In the genomic region with DNA sequence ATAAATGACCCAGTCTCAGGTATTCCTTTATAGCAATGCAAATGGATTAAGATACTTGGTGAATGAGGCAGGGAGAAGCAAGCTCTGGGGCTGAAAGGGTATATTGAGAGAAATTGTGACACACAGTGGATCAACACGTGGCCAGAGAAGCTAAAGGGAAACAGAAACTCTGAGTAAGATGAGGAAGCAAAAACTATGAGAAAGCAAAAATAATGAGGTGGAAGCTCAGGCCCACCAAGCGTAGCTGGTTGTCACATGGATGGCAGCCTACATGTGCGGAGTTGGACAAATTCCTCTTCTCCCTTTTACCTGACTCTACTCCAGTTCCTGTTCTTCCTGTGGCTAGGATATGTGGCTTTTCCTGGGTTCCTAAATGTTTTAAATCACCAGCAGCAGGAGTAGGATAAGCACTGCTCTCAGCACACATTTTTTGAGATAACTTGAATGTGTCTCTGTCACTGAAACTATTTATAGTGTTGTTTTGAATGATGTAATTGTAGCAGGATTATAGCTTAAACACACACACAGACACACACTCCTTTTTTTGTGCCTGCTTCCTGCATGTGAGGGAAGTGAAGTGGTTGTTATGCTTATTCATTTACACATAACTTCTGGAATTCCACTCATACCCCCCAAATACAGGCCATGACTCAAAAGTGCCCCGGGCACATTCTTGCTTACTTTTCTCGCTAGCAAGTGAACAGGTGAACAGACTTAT, we compare ENCODE assay signal across 8 cellular contexts. TPM values are rescaled to one million over a fixed set of nuclear protein-coding genes. Genes with fewer than 3 reads are reported as not detected.
DNase-seq lines count a peak whose midpoint lies in the region; ATAC-seq, FAIRE-seq and TF ChIP-seq lines count a peak whose summit lies in the region.

No MANE protein-coding gene starts in this region.

- no peaks in the 10 kb centered on the region for H3K36me3 Mint-ChIP-seq in activated naive CD4-positive, alpha-beta T cell treated with anti-CD3 and anti-CD28 coated beads, Interleukin-2, amount 50 U/mL, for 72 hours

- H3K9me3 ChIP-seq in K562 (replicated peaks; ENCODE audit: control insufficient read depth, insufficient read depth, low read depth, low read length) (no peaks in the 10 kb centered on the region), lower lobe of right lung (no peaks in the 10 kb centered on the region)

- POLR2A ChIA-PET in K562 (lab: Yijun Ruan, JAX), result interaction anchor here (1.1 to 1.8 kb wide), 2 partner anchors 10 to 31 kb away, joined by 3 to 6 read pairs; no protein-coding TSS in a partner anchor

- H3K27me3 ChIP-seq in K562 (ENCODE audit: control insufficient read depth in 2 of 2, insufficient read depth in 2 of 2, low read length in 2 of 2), result peaks cover 0 to 12% of the 10 kb centered on the region in 2 experiments; a peak in 2 of 5 replicates
- H3K27me3 ChIP-seq in lower lobe of right lung (ENCODE audit: low read depth), result no peaks in the 10 kb centered on the region

- peaks cover 0 to 21% of the 10 kb centered on the region in 2 experiments; a peak in 3 of 5 replicates for H3K4me1 ChIP-seq in K562 (replicated peaks in 1 of 2; ENCODE audit: control insufficient read depth in 2 of 2, insufficient read depth in 2 of 2, low read length in 2 of 2)
- peaks cover 19% of the 10 kb centered on the region for H3K4me1 ChIP-seq in lower lobe of right lung

- ATAC-seq in activated naive CD4-positive, alpha-beta T cell treated with anti-CD3 and anti-CD28 coated beads, Interleukin-2, amount 50 U/mL, for 72 hours, result peak; percentile 59 to 91
- ATAC-seq in HG02763 (IDR thresholded peaks at IDR 0.05; ENCODE audit: unreplicated experiment) (peak; percentile 98), K562 (peak; percentile 64), lower lobe of right lung (peak; percentile 87 to 94)

- H3K4me2 ChIP-seq in K562 (ENCODE audit: insufficient read depth, low read length), result peak overlapping the region; percentile 52

- intact Hi-C loops in K562 (cut with micrococcal nuclease) (no loop called here), lower lobe of right lung (cut with DNase I) (no loop called here)

- no peak overlapping the region; a peak in 1 of 4 replicates for H3K9ac ChIP-seq in K562 (ENCODE audit: insufficient read depth in 1 of 2, low read depth in 2 of 2, low read length in 2 of 2)

- DNase-seq in activated naive CD4-positive, alpha-beta T cell treated with anti-CD3 and anti-CD28 coated beads, Interleukin-2, amount 50 U/mL, for 72 hours (ENCODE audit: low spot score in 2 of 2), result no peak
- no peak for DNase-seq in activated naive CD4-positive, alpha-beta T cell treated with Interleukin-2 at 50 U/mL for 16 hours
- DNase-seq in NCI-H1048 (lab: John Stamatoyannopoulos, UW) (peak; percentile 34), K562 (ENCODE audit: extremely low read depth in 1 of 4, low spot score in 3 of 4) (peak in 2 of 4 experiments; percentile 30 to 35), lower lobe of right lung (peak; percentile 50), D721Med (ENCODE audit: insufficient read length, low spot score) (no peak)
- no peak for DNase-seq in effector CD8-positive, alpha-beta T cell (lab: John Stamatoyannopoulos, UW)

- peak overlapping the region in 1 of 2 donors; percentile 70 for H3K27ac Mint-ChIP-seq in activated naive CD4-positive, alpha-beta T cell treated with anti-CD3 and anti-CD28 coated beads, Interleukin-2, amount 50 U/mL, for 72 hours

- H3K9me3 Mint-ChIP-seq in activated naive CD4-positive, alpha-beta T cell treated with anti-CD3 and anti-CD28 coated beads, Interleukin-2, amount 50 U/mL, for 72 hours, result peaks cover 0 to 13% of the 10 kb centered on the region in 2 donors

- no peaks in the 10 kb centered on the region for H4K20me1 ChIP-seq in K562 (replicated peaks; ENCODE audit: control insufficient read depth, insufficient read depth, low read length)

- H3K27ac ChIP-seq in K562 (ENCODE audit: extremely low read depth, low read depth, low read length), result peak overlapping the region; percentile 39; the same call in 2 of the 3 replicates
- H3K27ac ChIP-seq in lower lobe of right lung, result peak overlapping the region; percentile 61

- FAIRE-seq in K562 (lab: Jason Lieb, UNC) (no peak), D721Med (lab: Jason Lieb, UNC) (no peak)

- peak overlapping the region; percentile 86 for H2AFZ ChIP-seq in K562 (ENCODE audit: low read depth, low read length)

- H3K4me3 ChIP-seq in K562, result no peak overlapping the region
- H3K4me3 ChIP-seq in lower lobe of right lung, result no peak overlapping the region

- no peak for TF ChIP-seq EP300 in K562 (IDR thresholded peaks at IDR 0.05; ENCODE audit: low read length)

- BruUV-seq in K562 (replicated peaks; lab: Mats Ljungman, UMichigan), result no TSS peak

- no peak for TF ChIP-seq POLR2A in K562 (conservative IDR thresholded peaks at IDR 0.05)

- H3K36me3 ChIP-seq in K562 (ENCODE audit: control insufficient read depth, insufficient read depth, low read length) (no peaks in the 10 kb centered on the region), lower lobe of right lung (no peaks in the 10 kb centered on the region)

- no peaks in the 10 kb centered on the region for H3K79me2 ChIP-seq in K562 (ENCODE audit: control insufficient read depth, insufficient read depth, low read length)

- no peak for TF ChIP-seq RAD21 in K562 (CRISPR knock-in tag; conservative IDR thresholded peaks at IDR 0.05 in 1 of 2, IDR thresholded peaks at IDR 0.05 in 1 of 2)

- 2% methylated on average over 5 of the region's 5 CpGs for WGBS in K562 (ENCODE audit: insufficient coverage, low coverage, missing lambda C conversion rate)

- in situ Hi-C loops in K562 (cut with MboI), result no loop called here

- H3K9me1 ChIP-seq in K562 (ENCODE audit: control insufficient read depth, insufficient read depth, low read length), result no peaks in the 10 kb centered on the region

- CTCF ChIA-PET in K562 (lab: Yijun Ruan, JAX; ENCODE audit: low intra/inter-chr PET ratio), result no interaction called here

- TF ChIP-seq CTCF in K562 (IDR thresholded peaks at IDR 0.05 in 2 of 3, conservative IDR thresholded peaks at IDR 0.05 in 1 of 3; ENCODE audit: insufficient read depth in 2 of 3, low read depth in 1 of 3, low read length in 3 of 3) (no peak), lower lobe of right lung (IDR thresholded peaks at IDR 0.05) (no peak), D721Med (IDR thresholded peaks at IDR 0.05; ENCODE audit: insufficient read depth, missing control alignments) (no peak)

TF ChIP-seq in K562, 482 proteins besides CTCF, POLR2A, EP300 and RAD21 (continues in another document):
- peak; percentile 96 for TF ChIP-seq MEF2D (tag; conservative IDR thresholded peaks at IDR 0.05; ENCODE audit: low read depth)
- TF ChIP-seq, protein P1, sequence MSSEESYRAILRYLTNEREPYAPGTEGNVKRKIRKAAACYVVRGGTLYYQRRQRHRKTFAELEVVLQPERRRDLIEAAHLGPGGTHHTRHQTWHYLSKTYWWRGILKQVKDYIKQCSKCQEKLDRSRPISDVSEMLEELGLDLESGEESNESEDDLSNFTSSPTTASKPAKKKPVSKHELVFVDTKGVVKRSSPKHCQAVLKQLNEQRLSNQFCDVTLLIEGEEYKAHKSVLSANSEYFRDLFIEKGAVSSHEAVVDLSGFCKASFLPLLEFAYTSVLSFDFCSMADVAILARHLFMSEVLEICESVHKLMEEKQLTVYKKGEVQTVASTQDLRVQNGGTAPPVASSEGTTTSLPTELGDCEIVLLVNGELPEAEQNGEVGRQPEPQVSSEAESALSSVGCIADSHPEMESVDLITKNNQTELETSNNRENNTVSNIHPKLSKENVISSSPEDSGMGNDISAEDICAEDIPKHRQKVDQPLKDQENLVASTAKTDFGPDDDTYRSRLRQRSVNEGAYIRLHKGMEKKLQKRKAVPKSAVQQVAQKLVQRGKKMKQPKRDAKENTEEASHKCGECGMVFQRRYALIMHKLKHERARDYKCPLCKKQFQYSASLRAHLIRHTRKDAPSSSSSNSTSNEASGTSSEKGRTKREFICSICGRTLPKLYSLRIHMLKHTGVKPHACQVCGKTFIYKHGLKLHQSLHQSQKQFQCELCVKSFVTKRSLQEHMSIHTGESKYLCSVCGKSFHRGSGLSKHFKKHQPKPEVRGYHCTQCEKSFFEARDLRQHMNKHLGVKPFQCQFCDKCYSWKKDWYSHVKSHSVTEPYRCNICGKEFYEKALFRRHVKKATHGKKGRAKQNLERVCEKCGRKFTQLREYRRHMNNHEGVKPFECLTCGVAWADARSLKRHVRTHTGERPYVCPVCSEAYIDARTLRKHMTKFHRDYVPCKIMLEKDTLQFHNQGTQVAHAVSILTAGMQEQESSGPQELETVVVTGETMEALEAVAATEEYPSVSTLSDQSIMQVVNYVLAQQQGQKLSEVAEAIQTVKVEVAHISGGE (CRISPR knock-in tag; IDR thresholded peaks at IDR 0.05), result peak in 1 of 3 experiments; percentile 57; a peak in 2 of 6 replicates

RNA-seq across cellular contexts. Expression of a gene that starts 30.1 kb away (rescaled TPM):
- 10 to 100 TPM; 14.7 to 29.0 TPM for total RNA-seq in activated naive CD4-positive, alpha-beta T cell treated with anti-CD3 and anti-CD28 coated beads, Interleukin-2, amount 50 U/mL, for 72 hours
- 29.3 and 103 TPM in 2 replicates for total RNA-seq in K562 (2011; cell fraction: chromatin; rRNA removed; ENCODE audit: low replicate concordance)
- 17.2 and 20.8 TPM in 2 replicates for total RNA-seq in K562 (2011; cell fraction: nucleolus; rRNA removed)
- total RNA-seq in K562 (2011; cell fraction: nucleoplasm; rRNA removed), result 59.7 and 110 TPM in 2 replicates
- total RNA-seq in K562 (2014; rRNA removed) (17.2 and 18.0 TPM in 2 replicates), K562 (2014; rRNA removed; fragmentation: Illumina TruSeq; extraction: Trizol) (30.1 and 37.9 TPM in 2 replicates), K562 (2015; rRNA removed; fragmentation: Illumina TruSeq; extraction: Trizol) (29.5 and 31.9 TPM in 2 replicates), K562 (2021) (24.1 and 29.5 TPM in 2 replicates), lower lobe of right lung (36.8 TPM)
- polyA plus RNA-seq in K562 (2011; rRNA removed) (30.7 and 35.8 TPM in 2 replicates), K562 (2014; fragmentation: Illumina TruSeq; extraction: Trizol) (28.0 and 29.1 TPM in 2 replicates), K562 (2014; fragmentation: Nextera tagmentation; extraction: Ambion mirVana) (1 to 10 TPM; 7.0 to 7.6 TPM), K562 (2014; rRNA removed) (17.3 and 20.0 TPM in 2 replicates)
- polyA plus RNA-seq in K562 (2011; cell fraction: cytosol; rRNA removed), result 11.9 and 22.2 TPM in 2 replicates
- polyA plus RNA-seq in K562 (2011; cell fraction: nucleus; rRNA removed), result 21.3 and 27.9 TPM in 2 replicates
- 18.9 and 24.2 TPM in 2 replicates for polyA plus RNA-seq in K562 (2012)
- 55.8 and 58.9 TPM in 2 replicates for polyA minus RNA-seq in K562 (2011; rRNA and poly(A)+ RNA removed)
- 12.3 and 15.6 TPM in 2 replicates for polyA minus RNA-seq in K562 (2011; cell fraction: cytosol; rRNA and poly(A)+ RNA removed)
- polyA minus RNA-seq in K562 (2011; cell fraction: nucleus; rRNA and poly(A)+ RNA removed), result 41.3 and 46.5 TPM in 2 replicates

Comparison
In these comparisons a context has a peak if more than half of its experiments do, and no peak if none do; other contexts are left out.
1. DNase-seq: peak in NCI-H1048 (single experiment) and lower lobe of right lung (single experiment); none in activated naive CD4-positive, alpha-beta T cell treated with anti-CD3 and anti-CD28 coated beads, Interleukin-2, amount 50 U/mL, for 72 hours (0 of 2), activated naive CD4-positive, alpha-beta T cell treated with Interleukin-2 at 50 U/mL for 16 hours (single experiment), D721Med (single experiment) and effector CD8-positive, alpha-beta T cell (single experiment).
2. Peak in every context shown above with its lines, with median percentiles within 50 percentile points of each other: ATAC-seq.